Comparison of ENCODE assay signal across 1 cellular context in genomic region chr16:89505204-89506112, GRCh38.
TF ChIP-seq lines count a peak whose summit lies in the region.

No MANE protein-coding gene starts in this region.

TF ChIP-seq in HEK293, 187 proteins besides CTCF, POLR2A, EP300 and RAD21 (continued from another document and continues in another):
- TF ChIP-seq, protein P1, sequence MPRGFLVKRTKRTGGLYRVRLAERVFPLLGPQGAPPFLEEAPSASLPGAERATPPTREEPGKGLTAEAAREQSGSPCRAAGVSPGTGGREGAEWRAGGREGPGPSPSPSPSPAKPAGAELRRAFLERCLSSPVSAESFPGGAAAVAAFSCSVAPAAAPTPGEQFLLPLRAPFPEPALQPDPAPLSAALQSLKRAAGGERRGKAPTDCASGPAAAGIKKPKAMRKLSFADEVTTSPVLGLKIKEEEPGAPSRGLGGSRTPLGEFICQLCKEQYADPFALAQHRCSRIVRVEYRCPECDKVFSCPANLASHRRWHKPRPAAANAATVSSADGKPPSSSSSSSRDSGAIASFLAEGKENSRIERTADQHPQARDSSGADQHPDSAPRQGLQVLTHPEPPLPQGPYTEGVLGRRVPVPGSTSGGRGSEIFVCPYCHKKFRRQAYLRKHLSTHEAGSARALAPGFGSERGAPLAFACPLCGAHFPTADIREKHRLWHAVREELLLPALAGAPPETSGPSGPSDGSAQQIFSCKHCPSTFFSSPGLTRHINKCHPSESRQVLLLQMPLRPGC (tag by site-specific recombination; IDR thresholded peaks at IDR 0.05), result no peak
- TF ChIP-seq GLI4 (tag by site-specific recombination; IDR thresholded peaks at IDR 0.05) (no peak), HOXA7 (CRISPR knock-in tag; IDR thresholded peaks at IDR 0.05; ENCODE audit: borderline replicate concordance) (no peak), ZNF366 (tag by site-specific recombination; conservative IDR thresholded peaks at IDR 0.05) (peak; percentile 46; the same call in 1 of the 2 replicates), FEZF1 (tag by site-specific recombination; IDR thresholded peaks at IDR 0.05) (peak; percentile 78; the same call in 1 of the 2 replicates), ZNF585B (tag by site-specific recombination; IDR thresholded peaks at IDR 0.05) (no peak), ZNF555 (tag by site-specific recombination; conservative IDR thresholded peaks at IDR 0.05) (no peak), ZSCAN16 (tag by site-specific recombination; IDR thresholded peaks at IDR 0.05) (peak; percentile 83), SP7 (tag by site-specific recombination; IDR thresholded peaks at IDR 0.05) (peak; percentile 77), ZNF23 (tag by site-specific recombination; IDR thresholded peaks at IDR 0.05; ENCODE audit: borderline replicate concordance) (no peak), ZNF629 (tag by site-specific recombination; IDR thresholded peaks at IDR 0.05) (peak; percentile 80), ZNF777 (tag by site-specific recombination; IDR thresholded peaks at IDR 0.05; ENCODE audit: borderline replicate concordance) (no peak), ZNF692 (tag by site-specific recombination; IDR thresholded peaks at IDR 0.05) (no peak), ZNF146 (tag by site-specific recombination; IDR thresholded peaks at IDR 0.05) (no peak), ZNF785 (tag by site-specific recombination; IDR thresholded peaks at IDR 0.05) (no peak), TRIM28 (IDR thresholded peaks at IDR 0.05; ENCODE audit: borderline replicate concordance, low read length) (peak; percentile 52; the same call in 1 of the 2 replicates), ZBTB8A (tag by site-specific recombination; IDR thresholded peaks at IDR 0.05) (peak; percentile 78), ZNF24 (tag by site-specific recombination; IDR thresholded peaks at IDR 0.05) (no peak), ZNF645 (tag by site-specific recombination; IDR thresholded peaks at IDR 0.05) (no peak), GFI1B (tag by site-specific recombination; IDR thresholded peaks at IDR 0.05) (no peak), ZNF221 (tag by site-specific recombination; IDR thresholded peaks at IDR 0.05; ENCODE audit: borderline replicate concordance) (no peak), ZEB2 (tag by site-specific recombination; IDR thresholded peaks at IDR 0.05) (peak; percentile 44; the same call in 1 of the 2 replicates), PATZ1 (tag by site-specific recombination; IDR thresholded peaks at IDR 0.05) (peak; percentile 69), GLIS2 (tag by site-specific recombination; IDR thresholded peaks at IDR 0.05) (no peak), SP2 (tag by site-specific recombination; IDR thresholded peaks at IDR 0.05) (peak; percentile 66), ZFP41 (tag by site-specific recombination; IDR thresholded peaks at IDR 0.05; ENCODE audit: borderline replicate concordance) (no peak), KLF8 (tag by site-specific recombination; IDR thresholded peaks at IDR 0.05) (peak; percentile 52; the same call in 1 of the 2 replicates), ZBTB49 (tag by site-specific recombination; IDR thresholded peaks at IDR 0.05; ENCODE audit: low read depth) (peak; percentile 87), ZBTB6 (tag by site-specific recombination; IDR thresholded peaks at IDR 0.05) (no peak), ZBTB11 (tag by site-specific recombination; conservative IDR thresholded peaks at IDR 0.05; ENCODE audit: low read depth) (no peak), ZNF660 (tag by site-specific recombination; IDR thresholded peaks at IDR 0.05) (peak; percentile 36; the same call in 1 of the 2 replicates), KLF1 (tag by site-specific recombination; IDR thresholded peaks at IDR 0.05) (peak; percentile 80), ZNF423 (tag by site-specific recombination; IDR thresholded peaks at IDR 0.05) (no peak), OSR2 (tag by site-specific recombination; IDR thresholded peaks at IDR 0.05) (peak; percentile 82), PRDM1 (tag by site-specific recombination; IDR thresholded peaks at IDR 0.05) (no peak), ZNF426 (tag by site-specific recombination; IDR thresholded peaks at IDR 0.05) (no peak), ZIC2 (tag by site-specific recombination; IDR thresholded peaks at IDR 0.05) (0 out of 2 replicates have a peak, but pooled peaks have one; percentile 13), ZNF19 (tag by site-specific recombination; IDR thresholded peaks at IDR 0.05; ENCODE audit: low read depth) (no peak), ZNF521 (tag by site-specific recombination; IDR thresholded peaks at IDR 0.05) (no peak), ZNF548 (tag by site-specific recombination; IDR thresholded peaks at IDR 0.05) (no peak)
- TF ChIP-seq, protein P2, sequence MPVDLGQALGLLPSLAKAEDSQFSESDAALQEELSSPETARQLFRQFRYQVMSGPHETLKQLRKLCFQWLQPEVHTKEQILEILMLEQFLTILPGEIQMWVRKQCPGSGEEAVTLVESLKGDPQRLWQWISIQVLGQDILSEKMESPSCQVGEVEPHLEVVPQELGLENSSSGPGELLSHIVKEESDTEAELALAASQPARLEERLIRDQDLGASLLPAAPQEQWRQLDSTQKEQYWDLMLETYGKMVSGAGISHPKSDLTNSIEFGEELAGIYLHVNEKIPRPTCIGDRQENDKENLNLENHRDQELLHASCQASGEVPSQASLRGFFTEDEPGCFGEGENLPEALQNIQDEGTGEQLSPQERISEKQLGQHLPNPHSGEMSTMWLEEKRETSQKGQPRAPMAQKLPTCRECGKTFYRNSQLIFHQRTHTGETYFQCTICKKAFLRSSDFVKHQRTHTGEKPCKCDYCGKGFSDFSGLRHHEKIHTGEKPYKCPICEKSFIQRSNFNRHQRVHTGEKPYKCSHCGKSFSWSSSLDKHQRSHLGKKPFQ (tag by site-specific recombination; IDR thresholded peaks at IDR 0.05), result peak; percentile 76
- TF ChIP-seq, protein P3, sequence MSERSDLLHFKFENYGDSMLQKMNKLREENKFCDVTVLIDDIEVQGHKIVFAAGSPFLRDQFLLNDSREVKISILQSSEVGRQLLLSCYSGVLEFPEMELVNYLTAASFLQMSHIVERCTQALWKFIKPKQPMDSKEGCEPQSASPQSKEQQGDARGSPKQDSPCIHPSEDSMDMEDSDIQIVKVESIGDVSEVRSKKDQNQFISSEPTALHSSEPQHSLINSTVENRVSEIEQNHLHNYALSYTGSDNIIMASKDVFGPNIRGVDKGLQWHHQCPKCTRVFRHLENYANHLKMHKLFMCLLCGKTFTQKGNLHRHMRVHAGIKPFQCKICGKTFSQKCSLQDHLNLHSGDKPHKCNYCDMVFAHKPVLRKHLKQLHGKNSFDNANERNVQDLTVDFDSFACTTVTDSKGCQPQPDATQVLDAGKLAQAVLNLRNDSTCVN (tag by site-specific recombination; optimal IDR thresholded peaks at IDR 0.05), result peak; percentile 17
- TF ChIP-seq, protein P4, sequence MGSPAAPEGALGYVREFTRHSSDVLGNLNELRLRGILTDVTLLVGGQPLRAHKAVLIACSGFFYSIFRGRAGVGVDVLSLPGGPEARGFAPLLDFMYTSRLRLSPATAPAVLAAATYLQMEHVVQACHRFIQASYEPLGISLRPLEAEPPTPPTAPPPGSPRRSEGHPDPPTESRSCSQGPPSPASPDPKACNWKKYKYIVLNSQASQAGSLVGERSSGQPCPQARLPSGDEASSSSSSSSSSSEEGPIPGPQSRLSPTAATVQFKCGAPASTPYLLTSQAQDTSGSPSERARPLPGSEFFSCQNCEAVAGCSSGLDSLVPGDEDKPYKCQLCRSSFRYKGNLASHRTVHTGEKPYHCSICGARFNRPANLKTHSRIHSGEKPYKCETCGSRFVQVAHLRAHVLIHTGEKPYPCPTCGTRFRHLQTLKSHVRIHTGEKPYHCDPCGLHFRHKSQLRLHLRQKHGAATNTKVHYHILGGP (tag by site-specific recombination; IDR thresholded peaks at IDR 0.05), result no peak
- TF ChIP-seq, protein P5, sequence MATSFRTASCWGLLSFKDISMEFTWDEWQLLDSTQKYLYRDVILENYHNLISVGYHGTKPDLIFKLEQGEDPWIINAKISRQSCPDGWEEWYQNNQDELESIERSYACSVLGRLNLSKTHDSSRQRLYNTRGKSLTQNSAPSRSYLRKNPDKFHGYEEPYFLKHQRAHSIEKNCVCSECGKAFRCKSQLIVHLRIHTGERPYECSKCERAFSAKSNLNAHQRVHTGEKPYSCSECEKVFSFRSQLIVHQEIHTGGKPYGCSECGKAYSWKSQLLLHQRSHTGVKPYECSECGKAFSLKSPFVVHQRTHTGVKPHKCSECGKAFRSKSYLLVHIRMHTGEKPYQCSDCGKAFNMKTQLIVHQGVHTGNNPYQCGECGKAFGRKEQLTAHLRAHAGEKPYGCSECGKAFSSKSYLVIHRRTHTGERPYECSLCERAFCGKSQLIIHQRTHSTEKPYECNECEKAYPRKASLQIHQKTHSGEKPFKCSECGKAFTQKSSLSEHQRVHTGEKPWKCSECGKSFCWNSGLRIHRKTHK (tag by site-specific recombination; IDR thresholded peaks at IDR 0.05), result no peak
